Comparison of ENCODE assay signal across 27 cellular contexts in the genomic region with DNA sequence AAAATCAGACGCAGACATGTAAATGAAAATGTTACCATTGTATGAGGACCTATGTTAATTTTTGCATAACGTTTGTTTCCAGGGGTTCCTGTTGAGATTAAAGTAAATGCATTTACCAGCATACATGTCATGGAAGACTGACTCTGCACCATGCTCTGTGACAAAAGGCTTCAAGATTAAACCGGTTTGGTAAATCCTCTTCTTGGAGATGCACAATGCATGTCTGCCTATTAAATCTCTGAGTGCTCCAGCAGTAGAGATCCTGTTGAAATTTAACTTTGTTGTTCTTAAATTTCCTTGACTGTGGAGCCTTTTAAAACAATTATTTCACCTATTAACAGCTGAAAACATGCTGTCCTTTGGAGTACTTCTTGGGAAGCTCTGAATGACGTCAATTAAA.
"Had no signal": no experiment of that assay in that cellular context is flagged by ENCODE, and none has a peak within 500 bp of the region (broad histone marks: within the 10 kb centered on the region; RNA-seq: fewer than 3 reads in every experiment).

No MANE protein-coding gene starts in this region.

- ATAC-seq: effector memory CD8-positive, alpha-beta T cell; gastrocnemius medialis; pancreas; stimulated activated memory B cell treated with anti-CD40 and anti-IgM and Interleukin-4, amounts not matched to agents 10 μg/mL and 1 μg/mL and 100 μg/mL, for 72 hours; WTC11 had no signal

- H3K4me3 ChIP-seq: gastrocnemius medialis, pancreas, prostate gland, smooth muscle cell, stomach, thyroid gland, upper lobe of left lung had no signal

- DNase-seq: activated CD4-positive, alpha-beta memory T cell treated with anti-CD3 and anti-CD28 coated beads, Interleukin-2, amount 10 ng/mL, durations not matched to agents 7 days and 5 days; activated CD4-positive, alpha-beta T cell treated with anti-CD3 and anti-CD28 coated beads for 1 hour; activated CD4-positive, alpha-beta T cell treated with anti-CD3 and anti-CD28 coated beads, Interleukin-2, amount 10 ng/mL, durations not matched to agents 7 days and 5 days; activated CD8-positive, alpha-beta memory T cell treated with anti-CD3 and anti-CD28 coated beads, Interleukin-2, amount 50 U/mL, for 48 hours; activated gamma-delta T cell; activated naive CD4-positive, alpha-beta T cell treated with anti-CD3 and anti-CD28 coated beads, Interleukin-2, amount 10 ng/mL, durations not matched to agents 7 days and 5 days; activated T-cell treated with anti-CD3 and anti-CD28 coated beads, Interleukin-2, amount 50 U/mL, for 24 hours; amniotic stem cell; caudate nucleus; cortex of kidney; effector memory CD8-positive, alpha-beta T cell; erythroblast; gastrocnemius medialis; glutamatergic neuron; mammary epithelial cell; nucleus accumbens; pancreas; stimulated activated CD4-positive, alpha-beta T cell treated with anti-CD3 and anti-CD28 coated beads, Interleukin-1b, Interleukin-23, amount 100 ng/mL, for 48 hours; stimulated activated CD4-positive, alpha-beta T cell treated with anti-CD3 and anti-CD28 coated beads, Interleukin-4, amount 100 ng/mL, for 4 hours; stimulated activated CD8-positive, alpha-beta memory T cell treated with anti-CD3 and anti-CD28 coated beads, Interleukin-4, amount 100 ng/mL, for 48 hours; stomach; thyroid gland; upper lobe of left lung had no signal

- H3K27ac ChIP-seq: gastrocnemius medialis, pancreas, prostate gland, stomach, thyroid gland, upper lobe of left lung had no signal

- H3K9me3 ChIP-seq: gastrocnemius medialis, pancreas, prostate gland, stomach, thyroid gland had no signal

- H3K27me3 ChIP-seq: gastrocnemius medialis, pancreas, thyroid gland, upper lobe of left lung had no signal

- H3K4me1 ChIP-seq: gastrocnemius medialis, pancreas, prostate gland, upper lobe of left lung had no signal

- H3K36me3 ChIP-seq: gastrocnemius medialis, pancreas, prostate gland, stomach, thyroid gland, upper lobe of left lung had no signal
